Comparison of ENCODE assay signal across 2 cellular contexts in the genomic region with DNA sequence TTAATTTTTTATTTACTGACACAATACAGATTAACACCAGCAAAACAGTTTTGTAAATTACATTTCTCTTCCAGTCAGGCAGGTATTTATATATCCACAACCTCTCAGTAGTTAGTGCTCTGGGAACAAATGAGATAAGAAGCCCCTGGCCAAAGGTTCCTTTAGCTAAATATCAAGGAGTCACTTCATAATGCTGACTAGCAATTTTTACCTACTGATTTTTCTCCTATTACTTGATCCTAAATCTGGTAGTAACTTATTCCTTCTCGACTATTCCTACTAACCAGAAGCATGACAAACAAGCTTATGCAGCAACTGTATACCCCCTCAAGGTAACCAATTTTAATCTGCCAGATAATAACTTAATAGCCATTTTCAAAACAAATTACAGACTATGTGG.
TF ChIP-seq lines count a peak whose summit lies in the region.

No MANE protein-coding gene starts in this region.

TF ChIP-seq in A549, 52 proteins besides CTCF, POLR2A, EP300 and RAD21 (continued from another document):
- TF ChIP-seq EHMT2 (IDR thresholded peaks at IDR 0.05; ENCODE audit: low read depth) (no peak), MAFK (IDR thresholded peaks at IDR 0.05; ENCODE audit: partially characterized antibody) (peak; percentile 58), HOXB5 (CRISPR knock-in tag; IDR thresholded peaks at IDR 0.05) (no peak), SMC3 (IDR thresholded peaks at IDR 0.05) (no peak), RARB (CRISPR knock-in tag; IDR thresholded peaks at IDR 0.05) (no peak), SREBF2 (IDR thresholded peaks at IDR 0.05) (no peak), CEBPB (IDR thresholded peaks at IDR 0.05) (no peak), HOXA7 (CRISPR knock-in tag; IDR thresholded peaks at IDR 0.05) (no peak)

TF ChIP-seq in IMR-90, 13 proteins besides CTCF, POLR2A, EP300 and RAD21 (continued from another document):
- TF ChIP-seq SMC3 (IDR thresholded peaks at IDR 0.05; ENCODE audit: low read depth, low read length), result no peak
